ENCODE assay signal across 23 cellular contexts in genomic region chr7:8781166-8781565, GRCh38.
"Had no signal": no experiment of that assay in that cellular context is flagged by ENCODE, and none has a peak within 500 bp of the region (broad histone marks: within the 10 kb centered on the region; RNA-seq: fewer than 3 reads in every experiment).

No MANE protein-coding gene starts in this region.

- DNase-seq: activated CD4-positive, alpha-beta T cell treated with anti-CD3 and anti-CD28 coated beads, Interleukin-2, amount 10 ng/mL, durations not matched to agents 24 days and 14 days; activated CD4-positive, alpha-beta T cell treated with anti-CD3 and anti-CD28 coated beads, Interleukin-2, amount 50 U/mL, for 48 hours; activated CD8-positive, alpha-beta memory T cell treated with anti-CD3 and anti-CD28 coated beads for 24 hours; activated effector memory CD4-positive, alpha-beta T cell treated with anti-CD3 and anti-CD28 coated beads, Interleukin-2, amount 50 U/mL, for 16 hours; activated naive CD4-positive, alpha-beta T cell treated with Interleukin-2 at 50 U/mL for 16 hours; activated naive CD8-positive, alpha-beta T cell treated with anti-CD3 and anti-CD28 coated beads, Interleukin-2, amount 50 U/mL, for 24 hours; activated T-cell treated with anti-CD3 and anti-CD28 coated beads, Interleukin-2, amount 50 U/mL, for 4 hours; amniotic stem cell; body of pancreas; central memory CD4-positive, alpha-beta T cell; NCI-H1105; NCI-H1436; NCI-H1694 treated with DMSO at 0.1 percent for 48 hours; NCI-H2029 treated with DMSO at 0.1 percent for 48 hours; NCI-H510A treated with DMSO at 0.1 percent for 48 hours; NK-92 treated with Interleukin-12 subunit alpha and Interleukin-12 subunit beta, amount 100 ng/mL, for 24 hours; Peyer's patch; Right ventricle myocardium superior; SJCRH30; SK-N-SH; T-helper 1 cell had no signal

- H3K4me3 Mint-ChIP-seq: activated CD4-positive, alpha-beta T cell treated with anti-CD3 and anti-CD28 coated beads, Interleukin-2, amount 10 ng/mL, durations not matched to agents 24 days and 14 days; activated naive CD8-positive, alpha-beta T cell treated with anti-CD3 and anti-CD28 coated beads, Interleukin-2, amount 50 U/mL, for 24 hours; activated T-cell treated with anti-CD3 and anti-CD28 coated beads, Interleukin-2, amount 50 U/mL, for 4 hours had no signal

- H3K9me3 Mint-ChIP-seq: activated CD4-positive, alpha-beta T cell treated with anti-CD3 and anti-CD28 coated beads, Interleukin-2, amount 10 ng/mL, durations not matched to agents 24 days and 14 days had no signal

- H3K27me3 Mint-ChIP-seq: activated CD4-positive, alpha-beta T cell treated with anti-CD3 and anti-CD28 coated beads, Interleukin-2, amount 10 ng/mL, durations not matched to agents 24 days and 14 days; activated naive CD8-positive, alpha-beta T cell treated with anti-CD3 and anti-CD28 coated beads, Interleukin-2, amount 50 U/mL, for 24 hours had no signal

- ATAC-seq: activated naive CD4-positive, alpha-beta T cell treated with anti-CD3 and anti-CD28 coated beads, Interleukin-2, amount 50 U/mL, for 72 hours; activated naive CD8-positive, alpha-beta T cell treated with anti-CD3 and anti-CD28 coated beads, Interleukin-2, amount 50 U/mL, for 24 hours; activated T-cell treated with anti-CD3 and anti-CD28 coated beads, Interleukin-2, amount 50 U/mL, for 4 hours; body of pancreas had no signal

- H3K36me3 Mint-ChIP-seq: activated naive CD4-positive, alpha-beta T cell treated with anti-CD3 and anti-CD28 coated beads, Interleukin-2, amount 50 U/mL, for 72 hours had no signal

- FAIRE-seq: bronchial epithelial cell had no signal

- H3K4me1 Mint-ChIP-seq: activated CD4-positive, alpha-beta T cell treated with anti-CD3 and anti-CD28 coated beads, Interleukin-2, amount 10 ng/mL, durations not matched to agents 24 days and 14 days; activated naive CD8-positive, alpha-beta T cell treated with anti-CD3 and anti-CD28 coated beads, Interleukin-2, amount 50 U/mL, for 24 hours had no signal

- H3K27ac Mint-ChIP-seq: activated CD4-positive, alpha-beta T cell treated with anti-CD3 and anti-CD28 coated beads, Interleukin-2, amount 10 ng/mL, durations not matched to agents 24 days and 14 days; activated naive CD4-positive, alpha-beta T cell treated with anti-CD3 and anti-CD28 coated beads, Interleukin-2, amount 50 U/mL, for 72 hours; activated naive CD8-positive, alpha-beta T cell treated with anti-CD3 and anti-CD28 coated beads, Interleukin-2, amount 50 U/mL, for 24 hours had no signal
